ENCODE assay signal across 13 cellular contexts in the genomic region with DNA sequence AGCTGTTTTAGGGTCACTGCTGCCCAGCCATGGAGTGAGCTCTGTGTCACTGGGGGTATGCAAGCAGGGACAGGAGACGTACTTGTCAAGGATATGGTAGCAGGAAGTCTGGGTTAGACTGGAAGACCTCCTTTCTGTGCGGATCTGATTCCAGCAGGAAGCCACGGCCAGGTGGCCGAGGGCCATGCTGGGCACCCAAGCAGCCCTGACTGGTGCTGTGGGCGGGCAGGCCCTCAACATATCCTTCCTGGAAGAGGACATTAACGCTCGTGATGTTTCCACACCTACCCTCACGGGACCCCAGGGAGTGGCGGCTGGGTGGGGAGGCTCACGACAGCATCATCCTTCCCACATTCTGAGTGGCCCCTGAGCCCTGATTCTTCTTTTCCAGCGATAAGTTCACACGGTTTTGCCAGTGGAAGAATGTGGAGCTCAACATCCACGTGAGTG. TPM values are rescaled to one million over a fixed set of nuclear protein-coding genes. Genes with fewer than 3 reads are reported as not detected.
DNase-seq lines count a peak whose midpoint lies in the region; ATAC-seq, FAIRE-seq and TF ChIP-seq lines count a peak whose summit lies in the region.
"Had no signal": no experiment of that assay in that cellular context is flagged by ENCODE, and none has a peak within 500 bp of the region (broad histone marks: within the 10 kb centered on the region; RNA-seq: fewer than 3 reads in every experiment).

No MANE protein-coding gene starts in this region.

- 68 to 78% methylated on average over 4 to 12 of the region's 13 CpGs for whole genome bisulfite sequencing in upper lobe of left lung, 2 donors

- TF ChIP-seq POLR2A in upper lobe of left lung (IDR thresholded peaks at IDR 0.05): no peak
- TF ChIP-seq POLR2A in GM12891 (IDR thresholded peaks at IDR 0.05; ENCODE audit: low read depth, low read length): no peak

- peak; percentile 36 for DNase-seq in Right ventricle myocardium superior
- DNase-seq in cardiac septum (ENCODE audit: low spot score): no peak
- DNase-seq in activated naive CD8-positive, alpha-beta T cell treated with anti-CD3 and anti-CD28 coated beads, Interleukin-2, amount 10 ng/mL, durations not matched to agents 7 days and 5 days: no peak
- peak in 1 of 10 donors; percentile 21 for DNase-seq in naive thymus-derived CD8-positive, alpha-beta T cell
- DNase-seq in upper lobe of left lung: peak; percentile 20 to 44
- DNase-seq in SK-N-DZ (ENCODE audit: low spot score): no peak
- no peak for DNase-seq in GM12891 (ENCODE audit: insufficient read length, low spot score)
- DNase-seq: activated gamma-delta T cell, AML-193, MG63 had no signal

- no peak for ATAC-seq in Right ventricle myocardium superior (ENCODE audit: poor library complexity)
- ATAC-seq in activated naive CD8-positive, alpha-beta T cell treated with anti-CD3 and anti-CD28 coated beads, Interleukin-2, amount 10 ng/mL, durations not matched to agents 7 days and 5 days (ENCODE audit: low read depth): no peak
- ATAC-seq in naive thymus-derived CD8-positive, alpha-beta T cell: no peak
- no peak for ATAC-seq in upper lobe of left lung (ENCODE audit: low FRiP score in 2 of 2)
- no peak for ATAC-seq in HG02973 (IDR thresholded peaks at IDR 0.05; ENCODE audit: unreplicated experiment)

- peak overlapping the region; percentile 92 to 99 (median 97) for H3K27ac ChIP-seq in upper lobe of left lung

- peaks cover 34% of the 10 kb centered on the region for H3K36me3 Mint-ChIP-seq in activated naive CD8-positive, alpha-beta T cell treated with anti-CD3 and anti-CD28 coated beads, Interleukin-2, amount 10 ng/mL, durations not matched to agents 7 days and 5 days
- peaks cover 0 to 67% (median 14%) of the 10 kb centered on the region in 3 donors for H3K36me3 Mint-ChIP-seq in naive thymus-derived CD8-positive, alpha-beta T cell

- TF ChIP-seq EP300 in upper lobe of left lung (IDR thresholded peaks at IDR 0.05): no peak

- H3K9me3 Mint-ChIP-seq in activated naive CD8-positive, alpha-beta T cell treated with anti-CD3 and anti-CD28 coated beads, Interleukin-2, amount 10 ng/mL, durations not matched to agents 7 days and 5 days: no peaks in the 10 kb centered on the region
- no peaks in the 10 kb centered on the region for H3K9me3 Mint-ChIP-seq in naive thymus-derived CD8-positive, alpha-beta T cell
- H3K9me3 Mint-ChIP-seq: nephron had no signal

- peaks cover 36% of the 10 kb centered on the region for H3K4me1 Mint-ChIP-seq in activated naive CD8-positive, alpha-beta T cell treated with anti-CD3 and anti-CD28 coated beads, Interleukin-2, amount 10 ng/mL, durations not matched to agents 7 days and 5 days
- H3K4me1 Mint-ChIP-seq in naive thymus-derived CD8-positive, alpha-beta T cell: peaks cover 28 to 77% (median 65%) of the 10 kb centered on the region in 4 donors

- no peaks in the 10 kb centered on the region for H3K9me3 ChIP-seq in upper lobe of left lung
- H3K9me3 ChIP-seq: MG63 had no signal

- no peak overlapping the region for H3K4me3 Mint-ChIP-seq in activated naive CD8-positive, alpha-beta T cell treated with anti-CD3 and anti-CD28 coated beads, Interleukin-2, amount 10 ng/mL, durations not matched to agents 7 days and 5 days
- peak overlapping the region in 6 of 10 donors; percentile 4 to 98 (median 56) for H3K4me3 Mint-ChIP-seq in naive thymus-derived CD8-positive, alpha-beta T cell
- H3K4me3 Mint-ChIP-seq: nephron had no signal

- intact Hi-C loops in Right ventricle myocardium superior (cut with DNase I): no loop called here
- intact Hi-C loops in cardiac septum (cut with DNase I): no loop called here

- no peak for TF ChIP-seq CTCF in upper lobe of left lung (IDR thresholded peaks at IDR 0.05)

- peak overlapping the region; percentile 65 for H3K27ac Mint-ChIP-seq in activated naive CD8-positive, alpha-beta T cell treated with anti-CD3 and anti-CD28 coated beads, Interleukin-2, amount 10 ng/mL, durations not matched to agents 7 days and 5 days
- H3K27ac Mint-ChIP-seq in naive thymus-derived CD8-positive, alpha-beta T cell: peak overlapping the region; percentile 85 to 100 (median 96)
- H3K27ac Mint-ChIP-seq: nephron had no signal

- POLR2A ChIA-PET in activated naive CD8-positive, alpha-beta T cell treated with anti-CD3 and anti-CD28 coated beads, Interleukin-2, amount 10 ng/mL, durations not matched to agents 7 days and 5 days (lab: Charles Lee): interaction anchor here (1.6 to 7.5 kb wide), 3 partner anchors 8 to 22 kb away, joined by 5 to 179 read pairs (median 9); a partner anchor contains a TSS
- POLR2A ChIA-PET in naive thymus-derived CD8-positive, alpha-beta T cell (lab: Charles Lee): interaction anchor here (0.6 to 49.2 kb wide), 5 partner anchors 2 to 350 kb away, joined by 3 to 2293 read pairs (median 5); a partner anchor contains a TSS

- H3K4me1 ChIP-seq in upper lobe of left lung: peaks cover 43 to 74% (median 59%) of the 10 kb centered on the region in 4 donors

- FAIRE-seq in GM12891 (lab: Jason Lieb, UNC): no peak

- H3K27me3 ChIP-seq in upper lobe of left lung: no peaks in the 10 kb centered on the region
- H3K27me3 ChIP-seq: MG63 had no signal

- H3K4me3 ChIP-seq in upper lobe of left lung: no peak overlapping the region
- H3K4me3 ChIP-seq: coronary artery, MG63 had no signal

- H3K36me3 ChIP-seq in upper lobe of left lung: peaks cover 52 to 72% (median 68%) of the 10 kb centered on the region in 4 donors

- no peaks in the 10 kb centered on the region for H3K27me3 Mint-ChIP-seq in activated naive CD8-positive, alpha-beta T cell treated with anti-CD3 and anti-CD28 coated beads, Interleukin-2, amount 10 ng/mL, durations not matched to agents 7 days and 5 days
- H3K27me3 Mint-ChIP-seq in naive thymus-derived CD8-positive, alpha-beta T cell: no peaks in the 10 kb centered on the region

TF ChIP-seq in GM12891, 5 proteins besides CTCF, POLR2A, EP300 and RAD21:
- no peak for TF ChIP-seq POU2F2 (IDR thresholded peaks at IDR 0.05; ENCODE audit: low read depth, low read length)
- TF ChIP-seq TAF1 (IDR thresholded peaks at IDR 0.05; ENCODE audit: low read depth, low read length): no peak
- no peak for TF ChIP-seq SPI1 (IDR thresholded peaks at IDR 0.05; ENCODE audit: low read depth, low read length)
- TF ChIP-seq POLR2AphosphoS5 (IDR thresholded peaks at IDR 0.05; ENCODE audit: low read depth, low read length): no peak
- TF ChIP-seq PAX5 (IDR thresholded peaks at IDR 0.05; ENCODE audit: insufficient read depth, low read length, severe bottlenecking): no peak

RNA-seq across cellular contexts. Expression of a gene that starts 8.7 kb away (rescaled TPM):
- total RNA-seq in Right ventricle myocardium superior (11.6 TPM), cardiac septum (20.0 TPM), upper lobe of left lung (100 to 1,000 TPM in 2 of 6 donors, 10 to 100 TPM in 4; 47.4 to 221 (median 78.3) TPM)
- total RNA-seq in activated naive CD8-positive, alpha-beta T cell treated with anti-CD3 and anti-CD28 coated beads, Interleukin-2, amount 10 ng/mL, durations not matched to agents 7 days and 5 days: 100 to 1,000 TPM; 185 to 207 TPM
- 100 to 1,000 TPM; 189 to 206 TPM for total RNA-seq in naive thymus-derived CD8-positive, alpha-beta T cell
- polyA plus RNA-seq in naive thymus-derived CD8-positive, alpha-beta T cell: 10 to 100 TPM in 2 of 3 donors, 1 to 10 TPM in 1; 6.0 to 18.3 (median 10.1) TPM
- 21.1 and 25.4 TPM in 2 replicates for polyA plus RNA-seq in SK-N-DZ (2014; cell fraction: cytosol; rRNA removed)
- 91.5 and 113 TPM in 2 replicates for polyA plus RNA-seq in SK-N-DZ (2014; cell fraction: nucleus; rRNA removed)
- polyA plus RNA-seq in GM12891 (2012; ENCODE audit: low read depth, missing spikeins): 18.9 TPM

RNA-seq across cellular contexts. Expression of a gene that starts 14.1 kb away (rescaled TPM):
- total RNA-seq in Right ventricle myocardium superior: 53.4 TPM
- 43.1 TPM for total RNA-seq in cardiac septum
- total RNA-seq in activated naive CD8-positive, alpha-beta T cell treated with anti-CD3 and anti-CD28 coated beads, Interleukin-2, amount 10 ng/mL, durations not matched to agents 7 days and 5 days: 100 to 1,000 TPM; 325 to 341 TPM
- 100 to 1,000 TPM; 345 to 354 TPM for total RNA-seq in naive thymus-derived CD8-positive, alpha-beta T cell
- 10 to 100 TPM; 16.8 to 70.7 (median 31.1) TPM for polyA plus RNA-seq in naive thymus-derived CD8-positive, alpha-beta T cell
- total RNA-seq in upper lobe of left lung: 100 to 1,000 TPM in 4 of 6 donors, 10 to 100 TPM in 2; 76.9 to 232 (median 117) TPM
- 63.4 and 72.0 TPM in 2 replicates for polyA plus RNA-seq in SK-N-DZ (2014; cell fraction: cytosol; rRNA removed)
- polyA plus RNA-seq in SK-N-DZ (2014; cell fraction: nucleus; rRNA removed): 95.3 and 97.5 TPM in 2 replicates
- polyA plus RNA-seq in GM12891 (2012; ENCODE audit: low read depth, missing spikeins): 101 TPM

RNA-seq across cellular contexts. Expression of a gene that starts 23.0 kb away (rescaled TPM):
- total RNA-seq in Right ventricle myocardium superior: 12.1 TPM
- 22.3 TPM for total RNA-seq in cardiac septum
- 10 to 100 TPM; 24.6 to 27.0 TPM for total RNA-seq in activated naive CD8-positive, alpha-beta T cell treated with anti-CD3 and anti-CD28 coated beads, Interleukin-2, amount 10 ng/mL, durations not matched to agents 7 days and 5 days
- total RNA-seq in naive thymus-derived CD8-positive, alpha-beta T cell: 10 to 100 TPM; 18.1 to 25.3 TPM
- 1 to 10 TPM; 1.7 to 4.5 (median 3.2) TPM for polyA plus RNA-seq in naive thymus-derived CD8-positive, alpha-beta T cell
- total RNA-seq in upper lobe of left lung: 10 to 100 TPM; 35.9 to 99.2 (median 53.8) TPM
- 0.24 and 0.29 TPM in 2 replicates for polyA plus RNA-seq in SK-N-DZ (2014; cell fraction: cytosol; rRNA removed)
- polyA plus RNA-seq in SK-N-DZ (2014; cell fraction: nucleus; rRNA removed): 3.8 and 14.4 TPM in 2 replicates
- 1.3 TPM for polyA plus RNA-seq in GM12891 (2012; ENCODE audit: low read depth, missing spikeins)

Comparison
In these comparisons a context has a peak if more than half of its experiments do, and no peak if none do; other contexts are left out.
1. DNase-seq: peak in Right ventricle myocardium superior (single experiment) and upper lobe of left lung (2 of 2); none in cardiac septum (single experiment), activated naive CD8-positive, alpha-beta T cell treated with anti-CD3 and anti-CD28 coated beads, Interleukin-2, amount 10 ng/mL, durations not matched to agents 7 days and 5 days (single experiment), SK-N-DZ (single experiment) and GM12891 (single experiment).